8 cellular contexts compared by ENCODE assay signal in the genomic region with DNA sequence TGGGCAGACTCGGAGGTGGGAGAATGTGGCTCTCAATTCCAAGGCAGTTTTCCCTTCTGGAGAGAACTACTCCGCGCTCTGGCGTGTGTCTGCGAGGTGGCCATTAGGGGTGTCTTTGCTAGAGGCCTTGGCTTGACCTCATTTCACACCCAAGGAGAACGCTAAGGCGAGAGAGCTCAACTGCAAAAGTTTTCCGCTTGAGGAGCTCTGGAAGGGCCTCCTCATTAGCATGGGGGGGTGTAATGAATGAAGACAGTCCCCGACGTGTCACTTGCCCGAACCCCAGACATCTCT. TPM values are rescaled to one million over a fixed set of nuclear protein-coding genes. Genes with fewer than 3 reads are reported as not detected.
DNase-seq lines count a peak whose midpoint lies in the region; ATAC-seq and TF ChIP-seq lines count a peak whose summit lies in the region.

No MANE protein-coding gene starts in this region.

- intact Hi-C loops in left ventricle myocardium superior (cut with micrococcal nuclease) = no loop called here

- DNase-seq in GM19240 (ENCODE audit: insufficient read length, low spot score) (peak; percentile 24), left ventricle myocardium superior (no peak), medulla oblongata (ENCODE audit: extremely low spot score) (no peak), NCI-H1105 (lab: John Stamatoyannopoulos, UW) (no peak)
- DNase-seq in activated gamma-delta T cell treated with anti-CD3 and anti-CD28 coated beads, Interleukin-2, amount 50 U/mL, for 16 hours (ENCODE audit: low read depth) = peak; percentile 29

- no peak for TF ChIP-seq CTCF in C4-2B (conservative IDR thresholded peaks at IDR 0.05)

- peak overlapping the region; percentile 57 to 86 (median 73) for H3K4me3 ChIP-seq in skin epidermis

- H3K27ac ChIP-seq in C4-2B (peak overlapping the region; percentile 92), skin epidermis (peak overlapping the region; percentile 60 to 98 (median 93))

- ATAC-seq in HG03354 (IDR thresholded peaks at IDR 0.05; ENCODE audit: poor library complexity, severe bottlenecking, unreplicated experiment) (peak; percentile 32), left ventricle myocardium superior (peak; percentile 1)

RNA-seq across cellular contexts. Expression of gene RBPJ, which starts 0.7 kb away (rescaled TPM):
- total RNA-seq in left ventricle myocardium superior = 48.4 TPM

Comparison
In these comparisons a context has a peak if more than half of its experiments do, and no peak if none do; other contexts are left out.
1. DNase-seq: peak in GM19240 (single experiment) and activated gamma-delta T cell treated with anti-CD3 and anti-CD28 coated beads, Interleukin-2, amount 50 U/mL, for 16 hours (single experiment); none in left ventricle myocardium superior (single experiment), medulla oblongata (single experiment) and NCI-H1105 (single experiment).